1 cellular context compared by ENCODE assay signal in genomic region chrX:126456136-126456535, GRCh38.
TF ChIP-seq lines count a peak whose summit lies in the region.

No MANE protein-coding gene starts in this region.

TF ChIP-seq in GM23338, 12 proteins besides CTCF, POLR2A, EP300 and RAD21 (continued from another document):
- TF ChIP-seq ZNF462 (CRISPR knock-in tag; IDR thresholded peaks at IDR 0.05) (no peak), EZH2 (IDR thresholded peaks at IDR 0.05; ENCODE audit: low read depth, unreplicated experiment) (no peak), POLR2AphosphoS5 (IDR thresholded peaks at IDR 0.05; ENCODE audit: low read depth) (no peak), ZNF114 (CRISPR knock-in tag; IDR thresholded peaks at IDR 0.05) (no peak), CREB1 (CRISPR knock-in tag; IDR thresholded peaks at IDR 0.05; ENCODE audit: low read depth) (no peak)
- TF ChIP-seq, protein P1, sequence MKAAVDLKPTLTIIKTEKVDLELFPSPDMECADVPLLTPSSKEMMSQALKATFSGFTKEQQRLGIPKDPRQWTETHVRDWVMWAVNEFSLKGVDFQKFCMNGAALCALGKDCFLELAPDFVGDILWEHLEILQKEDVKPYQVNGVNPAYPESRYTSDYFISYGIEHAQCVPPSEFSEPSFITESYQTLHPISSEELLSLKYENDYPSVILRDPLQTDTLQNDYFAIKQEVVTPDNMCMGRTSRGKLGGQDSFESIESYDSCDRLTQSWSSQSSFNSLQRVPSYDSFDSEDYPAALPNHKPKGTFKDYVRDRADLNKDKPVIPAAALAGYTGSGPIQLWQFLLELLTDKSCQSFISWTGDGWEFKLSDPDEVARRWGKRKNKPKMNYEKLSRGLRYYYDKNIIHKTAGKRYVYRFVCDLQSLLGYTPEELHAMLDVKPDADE (IDR thresholded peaks at IDR 0.05), result no peak
- TF ChIP-seq, protein P2, sequence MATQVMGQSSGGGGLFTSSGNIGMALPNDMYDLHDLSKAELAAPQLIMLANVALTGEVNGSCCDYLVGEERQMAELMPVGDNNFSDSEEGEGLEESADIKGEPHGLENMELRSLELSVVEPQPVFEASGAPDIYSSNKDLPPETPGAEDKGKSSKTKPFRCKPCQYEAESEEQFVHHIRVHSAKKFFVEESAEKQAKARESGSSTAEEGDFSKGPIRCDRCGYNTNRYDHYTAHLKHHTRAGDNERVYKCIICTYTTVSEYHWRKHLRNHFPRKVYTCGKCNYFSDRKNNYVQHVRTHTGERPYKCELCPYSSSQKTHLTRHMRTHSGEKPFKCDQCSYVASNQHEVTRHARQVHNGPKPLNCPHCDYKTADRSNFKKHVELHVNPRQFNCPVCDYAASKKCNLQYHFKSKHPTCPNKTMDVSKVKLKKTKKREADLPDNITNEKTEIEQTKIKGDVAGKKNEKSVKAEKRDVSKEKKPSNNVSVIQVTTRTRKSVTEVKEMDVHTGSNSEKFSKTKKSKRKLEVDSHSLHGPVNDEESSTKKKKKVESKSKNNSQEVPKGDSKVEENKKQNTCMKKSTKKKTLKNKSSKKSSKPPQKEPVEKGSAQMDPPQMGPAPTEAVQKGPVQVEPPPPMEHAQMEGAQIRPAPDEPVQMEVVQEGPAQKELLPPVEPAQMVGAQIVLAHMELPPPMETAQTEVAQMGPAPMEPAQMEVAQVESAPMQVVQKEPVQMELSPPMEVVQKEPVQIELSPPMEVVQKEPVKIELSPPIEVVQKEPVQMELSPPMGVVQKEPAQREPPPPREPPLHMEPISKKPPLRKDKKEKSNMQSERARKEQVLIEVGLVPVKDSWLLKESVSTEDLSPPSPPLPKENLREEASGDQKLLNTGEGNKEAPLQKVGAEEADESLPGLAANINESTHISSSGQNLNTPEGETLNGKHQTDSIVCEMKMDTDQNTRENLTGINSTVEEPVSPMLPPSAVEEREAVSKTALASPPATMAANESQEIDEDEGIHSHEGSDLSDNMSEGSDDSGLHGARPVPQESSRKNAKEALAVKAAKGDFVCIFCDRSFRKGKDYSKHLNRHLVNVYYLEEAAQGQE (IDR thresholded peaks at IDR 0.05; ENCODE audit: unreplicated experiment), result no peak
